ENCODE assay signal across 24 cellular contexts in genomic region chr15:57033715-57034439, GRCh38.
A peak's percentile ranks its signal among the peaks of the same experiment; 100 is the strongest.
DNase-seq lines count a peak whose midpoint lies in the region; ATAC-seq, FAIRE-seq and TF ChIP-seq lines count a peak whose summit lies in the region.
"Had no signal": no experiment of that assay in that cellular context is flagged by ENCODE, and none has a peak within 500 bp of the region (broad histone marks: within the 10 kb centered on the region; RNA-seq: fewer than 3 reads in every experiment).

No MANE protein-coding gene starts in this region.

- ATAC-seq in A549 (no peak), IMR-90 (ENCODE audit: low read depth) (peak; percentile 11; the same call in 1 of the 2 replicates), HG03139 (IDR thresholded peaks at IDR 0.05; ENCODE audit: unreplicated experiment) (no peak)
- ATAC-seq: activated CD8-positive, alpha-beta T cell treated with anti-CD3 and anti-CD28 coated beads for 36 hours; natural killer cell had no signal

- peaks cover 21% of the 10 kb centered on the region for H3K4me1 Mint-ChIP-seq in activated CD4-positive, alpha-beta memory T cell treated with anti-CD3 and anti-CD28 coated beads, Interleukin-2, amount 10 ng/mL, durations not matched to agents 7 days and 5 days

- intact Hi-C loops in IMR-90 (cut with micrococcal nuclease): no loop called here

- H3K27ac ChIP-seq in A549: no peak overlapping the region
- no peak overlapping the region for H3K27ac ChIP-seq in IMR-90 (ENCODE audit: insufficient read depth, low read length)
- H3K27ac ChIP-seq in hepatocyte: no peak overlapping the region
- H3K27ac ChIP-seq: BLaER1 treated with 17β-estradiol and CSF1 and Interleukin-3, amounts not matched to agents 10 nM and 100 nM; left ventricle myocardium inferior; ovary; right atrium auricular region had no signal

- H3K9me3 ChIP-seq in A549 (no peaks in the 10 kb centered on the region), IMR-90 (ENCODE audit: control insufficient read depth, insufficient read depth, low read length) (no peaks in the 10 kb centered on the region), hepatocyte (ENCODE audit: low read depth) (no peaks in the 10 kb centered on the region)
- H3K9me3 ChIP-seq: left ventricle myocardium inferior, ovary, right atrium auricular region had no signal

- no peaks in the 10 kb centered on the region for H3K27me3 Mint-ChIP-seq in activated CD4-positive, alpha-beta memory T cell treated with anti-CD3 and anti-CD28 coated beads, Interleukin-2, amount 10 ng/mL, durations not matched to agents 7 days and 5 days
- H3K27me3 Mint-ChIP-seq: activated CD8-positive, alpha-beta T cell treated with anti-CD3 and anti-CD28 coated beads for 36 hours had no signal

- no peak for TF ChIP-seq EP300 in A549 (IDR thresholded peaks at IDR 0.05)

- H4K8ac ChIP-seq in IMR-90 (ENCODE audit: low read depth in 2 of 2, low read length in 2 of 2): no peak overlapping the region

- H3K56ac ChIP-seq in IMR-90 (ENCODE audit: extremely low read depth, insufficient read depth, low read length): no peak overlapping the region

- peaks cover 100% of the 10 kb centered on the region for H3K79me2 ChIP-seq in hepatocyte

- H4K91ac ChIP-seq in IMR-90 (ENCODE audit: insufficient read depth, low read depth, low read length): no peak overlapping the region

- POLR2A ChIA-PET in A549 (lab: Yijun Ruan, JAX) (interaction anchor here (0.9 kb wide), 1 partner anchor 116 kb away, joined by 3 read pairs; no protein-coding TSS in a partner anchor), IMR-90 (lab: Charles Lee; ENCODE audit: unreplicated experiment) (interaction anchor here (0.5 to 1.1 kb wide), 2 partner anchors 9 to 19 kb away, joined by 3 read pairs; no protein-coding TSS in a partner anchor)
- POLR2A ChIA-PET in activated CD4-positive, alpha-beta memory T cell treated with anti-CD3 and anti-CD28 coated beads, Interleukin-2, amount 10 ng/mL, durations not matched to agents 7 days and 5 days (lab: Charles Lee): interaction anchor here (1.2 kb wide), 1 partner anchor 115 kb away, joined by 3 read pairs; the partner anchor contains the start of gene TCF12

- dilution Hi-C loops in IMR-90 (cut with HindIII; ENCODE audit: low sequenced_read_pairs, unreplicated experiment): no loop called here

- H3K79me1 ChIP-seq in IMR-90 (ENCODE audit: low read depth in 1 of 2, low read length in 2 of 2): peaks cover 37 to 75% of the 10 kb centered on the region in 2 experiments

- H2AFZ ChIP-seq in IMR-90 (replicated peaks; ENCODE audit: low read length, poor library complexity): no peak overlapping the region
- no peak overlapping the region for H2AFZ ChIP-seq in hepatocyte

- 67% methylated on average over 3 of the region's 3 CpGs for WGBS in A549 (ENCODE audit: missing lambda C conversion rate)
- WGBS in IMR-90 (ENCODE audit: extremely low coverage in 2 of 2, insufficient read length in 1 of 2), 2 experiments: no CpG with 5 or more reads among the region's 3 CpGs
- 76% methylated on average over 3 of the region's 3 CpGs for WGBS in hepatocyte (ENCODE audit: low lambda C conversion rate, missing lambda C conversion rate)

- H3K36me3 Mint-ChIP-seq in activated CD4-positive, alpha-beta memory T cell treated with anti-CD3 and anti-CD28 coated beads, Interleukin-2, amount 10 ng/mL, durations not matched to agents 7 days and 5 days (ENCODE audit: low read depth): peaks cover 3% of the 10 kb centered on the region
- H3K36me3 Mint-ChIP-seq: natural killer cell had no signal

- H3K23ac ChIP-seq in IMR-90 (ENCODE audit: low read depth, low read length): no peak overlapping the region

- TF ChIP-seq POLR2A in A549 (IDR thresholded peaks at IDR 0.05; ENCODE audit: low read length): no peak
- TF ChIP-seq POLR2A in IMR-90 (IDR thresholded peaks at IDR 0.05; ENCODE audit: low read depth, low read length): no peak

- H3K9ac ChIP-seq in IMR-90 (ENCODE audit: low read depth, low read length): no peak overlapping the region
- H3K9ac ChIP-seq: BLaER1 treated with 17β-estradiol and CSF1 and Interleukin-3, amounts not matched to agents 10 nM and 100 nM had no signal

- no peak overlapping the region for H2BK15ac ChIP-seq in IMR-90 (ENCODE audit: low read depth, low read length)

- H3K4me2 ChIP-seq in A549 (0 out of 3 replicates have a peak overlapping the region, but pooled peaks have one; percentile 2), IMR-90 (ENCODE audit: low read depth, low read length) (0 out of 2 replicates have a peak overlapping the region, but pooled peaks have one; percentile 19), hepatocyte (peak overlapping the region; percentile 30)
- H3K4me2 ChIP-seq: BLaER1 treated with 17β-estradiol and CSF1 and Interleukin-3, amounts not matched to agents 10 nM and 100 nM had no signal

- no TSS peak for BruUV-seq in IMR-90 (replicated peaks; lab: Mats Ljungman, UMichigan)

- peak; percentile 81 for FAIRE-seq in A549 (lab: Jason Lieb, UNC)
- FAIRE-seq: GM18507 had no signal

- H3K27ac Mint-ChIP-seq in activated CD4-positive, alpha-beta memory T cell treated with anti-CD3 and anti-CD28 coated beads, Interleukin-2, amount 10 ng/mL, durations not matched to agents 7 days and 5 days: no peak overlapping the region
- H3K27ac Mint-ChIP-seq: activated CD8-positive, alpha-beta T cell treated with anti-CD3 and anti-CD28 coated beads for 36 hours; mesothelial cell of epicardium; natural killer cell had no signal

- CTCF ChIA-PET in A549 (lab: Yijun Ruan, JAX) (interaction anchor here (1.1 to 1.6 kb wide), 3 partner anchors 18 to 273 kb away, joined by 3 to 5 read pairs (median 5); partner anchors contain the start of gene TCF12), IMR-90 (lab: Yijun Ruan, JAX) (interaction anchor here (1.4 kb wide), 1 partner anchor 9 kb away, joined by 7 read pairs; no protein-coding TSS in a partner anchor)
- CTCF ChIA-PET in activated CD4-positive, alpha-beta memory T cell treated with anti-CD3 and anti-CD28 coated beads, Interleukin-2, amount 10 ng/mL, durations not matched to agents 7 days and 5 days (lab: Charles Lee): no interaction called here

- in situ Hi-C loops in IMR-90 (cut with MboI; ENCODE audit: low sequenced_read_pairs): no loop called here

- H3K4me3 ChIP-seq in A549 (no peak overlapping the region), IMR-90 (ENCODE audit: insufficient read depth, low read depth, low read length) (no peak overlapping the region), hepatocyte (no peak overlapping the region)
- H3K4me3 ChIP-seq: BLaER1 treated with 17β-estradiol and CSF1 and Interleukin-3, amounts not matched to agents 10 nM and 100 nM; left ventricle myocardium inferior; ovary; right atrium auricular region had no signal

- no peak overlapping the region for H3K14ac ChIP-seq in IMR-90 (replicated peaks; ENCODE audit: low read depth, low read length)

- H2BK120ac ChIP-seq in IMR-90 (ENCODE audit: low read depth, low read length): no peak overlapping the region

- H3K18ac ChIP-seq in IMR-90 (ENCODE audit: low read depth, low read length): no peak overlapping the region

- DNase-seq in A549 (ENCODE audit: low read depth in 1 of 2, low spot score in 1 of 2) (no peak), IMR-90 (no peak), NCI-H748 treated with DMSO at 0.1 percent for 48 hours (lab: John Stamatoyannopoulos, UW) (peak; percentile 54), hepatocyte (ENCODE audit: low spot score) (no peak), occipital lobe (lab: John Stamatoyannopoulos, UW) (no peak), DMS79 (lab: John Stamatoyannopoulos, UW) (no peak)
- DNase-seq in activated CD4-positive, alpha-beta memory T cell treated with anti-CD3 and anti-CD28 coated beads, Interleukin-2, amount 10 ng/mL, durations not matched to agents 7 days and 5 days: no peak
- DNase-seq: ACHN; activated CD8-positive, alpha-beta T cell treated with anti-CD3 and anti-CD28 coated beads for 36 hours; activated gamma-delta T cell treated with Interleukin-2 at 50 U/mL for 16 hours; activated T-cell treated with anti-CD3 and anti-CD28 coated beads, Interleukin-2, amount 50 U/mL, for 1 hour; amniotic stem cell; H7; head of caudate nucleus; left ventricle myocardium inferior; MM.1S; natural killer cell; NCI-H187; ovary had no signal

- H3K27me3 ChIP-seq in IMR-90 (ENCODE audit: control insufficient read depth, insufficient read depth, low read length): no peaks in the 10 kb centered on the region
- H3K27me3 ChIP-seq in hepatocyte: no peaks in the 10 kb centered on the region
- H3K27me3 ChIP-seq: BLaER1 treated with 17β-estradiol and CSF1 and Interleukin-3, amounts not matched to agents 10 nM and 100 nM; ovary; right atrium auricular region had no signal

- H3K36me3 ChIP-seq in IMR-90 (ENCODE audit: control insufficient read depth, insufficient read depth, low read length): no peaks in the 10 kb centered on the region
- H3K36me3 ChIP-seq in hepatocyte (replicated peaks; ENCODE audit: insufficient read depth, low read depth): no peaks in the 10 kb centered on the region
- H3K36me3 ChIP-seq: left ventricle myocardium inferior, ovary, right atrium auricular region had no signal

- no peaks in the 10 kb centered on the region; the same call in 1 of the 2 replicates for H3K9me1 ChIP-seq in IMR-90 (ENCODE audit: insufficient read depth, low read length)

- H2BK5ac ChIP-seq in IMR-90 (ENCODE audit: low read depth, low read length, poor library complexity, severe bottlenecking): no peak overlapping the region

- no peak overlapping the region for H2AK5ac ChIP-seq in IMR-90 (ENCODE audit: low read depth, low read length)

- TF ChIP-seq RAD21 in A549 (conservative IDR thresholded peaks at IDR 0.05 in 1 of 2, IDR thresholded peaks at IDR 0.05 in 1 of 2) (no peak), IMR-90 (IDR thresholded peaks at IDR 0.05; ENCODE audit: low read length) (no peak)

- H3K9me3 Mint-ChIP-seq in activated CD4-positive, alpha-beta memory T cell treated with anti-CD3 and anti-CD28 coated beads, Interleukin-2, amount 10 ng/mL, durations not matched to agents 7 days and 5 days: no peaks in the 10 kb centered on the region
- H3K9me3 Mint-ChIP-seq: activated CD8-positive, alpha-beta T cell treated with anti-CD3 and anti-CD28 coated beads for 36 hours; natural killer cell had no signal

- no peak overlapping the region for H4K5ac ChIP-seq in IMR-90 (ENCODE audit: low read depth, low read length)

- H3K4me3 Mint-ChIP-seq in activated CD4-positive, alpha-beta memory T cell treated with anti-CD3 and anti-CD28 coated beads, Interleukin-2, amount 10 ng/mL, durations not matched to agents 7 days and 5 days: no peak overlapping the region
- H3K4me3 Mint-ChIP-seq: activated CD8-positive, alpha-beta T cell treated with anti-CD3 and anti-CD28 coated beads for 36 hours; mesothelial cell of epicardium; natural killer cell had no signal

- no peaks in the 10 kb centered on the region for H3K9me2 ChIP-seq in hepatocyte (replicated peaks; ENCODE audit: insufficient read depth)

- H3K4me1 ChIP-seq in A549 (peaks cover 18% of the 10 kb centered on the region), IMR-90 (ENCODE audit: control insufficient read depth, insufficient read depth, low read length) (peaks cover 5% of the 10 kb centered on the region; the same call in 1 of the 2 replicates), hepatocyte (ENCODE audit: insufficient read depth) (peaks cover 7% of the 10 kb centered on the region)

- TF ChIP-seq CTCF in A549 (IDR thresholded peaks at IDR 0.05) (no peak), IMR-90 (conservative IDR thresholded peaks at IDR 0.05; ENCODE audit: low read depth, low read length) (no peak), hepatocyte (IDR thresholded peaks at IDR 0.05; ENCODE audit: poor library complexity) (no peak)

- no peak overlapping the region for H2BK20ac ChIP-seq in IMR-90 (ENCODE audit: low read depth, low read length)

- H4K20me1 ChIP-seq in IMR-90 (ENCODE audit: insufficient read depth, low read length) (peaks cover 41% of the 10 kb centered on the region), hepatocyte (ENCODE audit: insufficient read depth, poor library complexity, severe bottlenecking) (peaks cover 54% of the 10 kb centered on the region)

- no peak overlapping the region for H2AK9ac ChIP-seq in IMR-90 (replicated peaks; ENCODE audit: low read depth, low read length, poor library complexity)

- H3K4ac ChIP-seq in IMR-90 (ENCODE audit: low read depth, low read length): no peak overlapping the region
